Comparison of ENCODE assay signal across 22 cellular contexts in the genomic region with DNA sequence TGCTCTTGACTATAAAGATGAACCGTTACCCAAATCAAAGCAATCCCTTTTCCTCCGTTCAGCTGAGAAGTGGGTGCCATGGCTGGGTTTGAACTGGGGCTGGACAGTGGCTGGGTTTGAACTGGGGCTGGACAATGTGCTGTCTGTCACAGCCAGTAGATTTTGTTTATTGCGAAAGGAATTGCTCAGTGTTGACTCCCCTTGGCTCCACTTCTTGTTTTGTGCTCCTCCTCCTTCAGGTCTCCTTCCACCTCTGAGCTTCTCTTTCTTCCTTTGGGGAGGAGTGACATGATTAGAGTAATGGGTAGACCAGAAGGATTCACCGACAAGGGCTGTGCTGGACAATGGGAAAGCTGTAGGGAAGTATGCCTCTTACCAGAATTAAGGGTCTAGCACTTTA.
"Had no signal": no experiment of that assay in that cellular context is flagged by ENCODE, and none has a peak within 500 bp of the region (broad histone marks: within the 10 kb centered on the region; RNA-seq: fewer than 3 reads in every experiment).

No MANE protein-coding gene starts in this region.

- DNase-seq: activated B cell treated with CpG ODN at 0.5 μM for 24 hours; activated CD4-positive, alpha-beta memory T cell treated with anti-CD3 and anti-CD28 coated beads, Interleukin-2, amount 10 ng/mL, durations not matched to agents 7 days and 5 days; activated CD4-positive, alpha-beta T cell treated with anti-CD3 and anti-CD28 coated beads, Interleukin-2, amount 10 ng/mL, durations not matched to agents 7 days and 5 days; activated gamma-delta T cell; activated naive CD4-positive, alpha-beta T cell treated with anti-CD3 and anti-CD28 coated beads for 36 hours; activated T-cell treated with anti-CD3 and anti-CD28 coated beads for 4 hours; activated T-cell treated with anti-CD3 and anti-CD28 coated beads, Interleukin-2, amount 50 U/mL, for 48 hours; amygdala; colonic mucosa; Karpas-422; MM.1S; NCI-H1105; NCI-H1436; NCI-H1694 treated with DMSO at 0.1 percent for 48 hours; NCI-H2081; NCI-H510A treated with DMSO at 0.1 percent for 48 hours; NCI-H69; NK-92 treated with Interleukin-12 subunit alpha and Interleukin-12 subunit beta, amount 100 ng/mL, for 24 hours; Right ventricle myocardium superior; RPMI8226; T-helper 17 cell; T-helper 9 cell had no signal
